8 cellular contexts compared by ENCODE assay signal in the genomic region with DNA sequence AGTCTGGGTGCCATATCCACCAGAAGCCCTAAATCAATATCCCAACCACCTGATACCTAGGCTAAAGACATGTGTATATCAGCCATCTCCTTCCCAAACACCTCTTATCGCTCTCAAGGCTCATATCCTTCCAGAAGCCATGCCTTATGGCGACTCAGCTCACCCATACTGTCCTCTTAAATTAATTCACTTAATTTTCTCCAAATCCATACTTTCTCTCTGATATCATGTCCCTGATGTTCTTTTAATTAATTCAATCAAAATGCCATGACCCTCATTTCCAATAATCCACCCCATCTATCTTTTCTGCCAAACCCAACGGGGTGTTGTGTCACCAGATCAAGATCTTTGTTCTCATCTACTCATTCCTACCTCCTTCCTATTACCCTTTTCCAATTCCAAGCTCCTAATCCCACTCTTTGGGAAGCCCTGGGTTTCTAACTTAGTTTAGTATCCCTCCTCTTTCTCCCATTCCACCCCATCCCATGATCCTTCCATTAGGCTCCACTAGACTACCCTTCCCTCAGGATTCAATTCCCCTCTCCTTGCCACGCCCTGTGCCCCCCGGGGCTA. TPM values are rescaled to one million over a fixed set of nuclear protein-coding genes. Genes with fewer than 3 reads are reported as not detected.
DNase-seq lines count a peak whose midpoint lies in the region; ATAC-seq and TF ChIP-seq lines count a peak whose summit lies in the region.

No MANE protein-coding gene starts in this region.

- H4K91ac ChIP-seq in trophoblast cell (ENCODE audit: low read depth, low read length): peak overlapping the region; percentile 46

- H3K4ac ChIP-seq in trophoblast cell (ENCODE audit: low read depth, low read length): peak overlapping the region; percentile 91

- ATAC-seq in RWPE2 (ENCODE audit: low read depth): no peak; the same call in 2 of the 3 replicates
- ATAC-seq in HG02973 (IDR thresholded peaks at IDR 0.05; ENCODE audit: unreplicated experiment): no peak
- no peak for ATAC-seq in HG03571 (IDR thresholded peaks at IDR 0.05; ENCODE audit: unreplicated experiment)
- no peak for ATAC-seq in HG03460 (IDR thresholded peaks at IDR 0.05; ENCODE audit: unreplicated experiment)

- H3K9me2 ChIP-seq in DOHH2 (replicated peaks; ENCODE audit: control insufficient read depth, low read length): no peaks in the 10 kb centered on the region

- peak overlapping the region; percentile 19 for H2BK120ac ChIP-seq in trophoblast cell (ENCODE audit: insufficient read depth, low read length, poor library complexity)

- peaks cover 2% of the 10 kb centered on the region for H3K79me1 ChIP-seq in trophoblast cell (ENCODE audit: low read length)

- intact Hi-C loops in esophagus muscularis mucosa (cut with DNase I): loop anchor here (5.0 kb wide), 1 partner anchor 52 kb away; the partner anchor contains the start of gene ATP5MC2

- H4K12ac ChIP-seq in trophoblast cell (ENCODE audit: low read depth, low read length): peak overlapping the region; percentile 83

- H3F3A ChIP-seq in DOHH2 (ENCODE audit: control insufficient read depth, insufficient read depth): peaks cover 10% of the 10 kb centered on the region

- H3K4me1 ChIP-seq in DOHH2 (ENCODE audit: control insufficient read depth, low read length) (peaks cover 39% of the 10 kb centered on the region), RWPE2 (ENCODE audit: insufficient read depth, poor library complexity, severe bottlenecking) (peaks cover 13% of the 10 kb centered on the region), esophagus muscularis mucosa (peaks cover 36 to 59% (median 54%) of the 10 kb centered on the region in 4 donors), trophoblast cell (ENCODE audit: control insufficient read depth in 1 of 2, insufficient read depth in 2 of 2, low read length in 2 of 2) (peaks cover 2 to 8% of the 10 kb centered on the region in 2 experiments)

- H3K79me2 ChIP-seq in DOHH2 (ENCODE audit: control insufficient read depth, low read length) (peaks cover 50% of the 10 kb centered on the region), trophoblast cell (ENCODE audit: control insufficient read depth, insufficient read depth, low read length, poor library complexity) (peaks cover 5% of the 10 kb centered on the region)

- peak overlapping the region; percentile 95 for H3K4me3 ChIP-seq in DOHH2 (ENCODE audit: low read length)
- peak overlapping the region; percentile 63 for H3K4me3 ChIP-seq in RWPE2 (ENCODE audit: severe bottlenecking)
- peak overlapping the region; percentile 61 to 91 (median 68) for H3K4me3 ChIP-seq in esophagus muscularis mucosa
- H3K4me3 ChIP-seq in trophoblast cell (ENCODE audit: low read depth, low read length): peak overlapping the region; percentile 69

- H3K4me2 ChIP-seq in DOHH2 (ENCODE audit: low read length) (peak overlapping the region; percentile 75), trophoblast cell (ENCODE audit: low read length) (peak overlapping the region; percentile 62)

- peak overlapping the region; percentile 73 for H2AK5ac ChIP-seq in trophoblast cell (ENCODE audit: low read length)

- TF ChIP-seq EP300 in esophagus muscularis mucosa (IDR thresholded peaks at IDR 0.05): no peak

- H2BK5ac ChIP-seq in trophoblast cell (ENCODE audit: low read depth, low read length, poor library complexity): no peak overlapping the region

- no peak overlapping the region for H2BK12ac ChIP-seq in trophoblast cell (ENCODE audit: low read length)

- no peaks in the 10 kb centered on the region for H3K9me3 ChIP-seq in DOHH2 (ENCODE audit: control insufficient read depth, insufficient read depth, low read length)
- no peaks in the 10 kb centered on the region for H3K9me3 ChIP-seq in RWPE2 (ENCODE audit: severe bottlenecking)
- no peaks in the 10 kb centered on the region for H3K9me3 ChIP-seq in esophagus muscularis mucosa
- H3K9me3 ChIP-seq in trophoblast cell (ENCODE audit: insufficient read depth, low read depth, low read length): no peaks in the 10 kb centered on the region

- no peak for TF ChIP-seq POLR2A in esophagus muscularis mucosa (IDR thresholded peaks at IDR 0.05; ENCODE audit: low read depth)

- H3K36me3 ChIP-seq in DOHH2 (ENCODE audit: control insufficient read depth, low read length) (no peaks in the 10 kb centered on the region; the same call in 1 of the 2 replicates), RWPE2 (ENCODE audit: low read depth) (no peaks in the 10 kb centered on the region; the same call in 1 of the 2 replicates), esophagus muscularis mucosa (no peaks in the 10 kb centered on the region), trophoblast cell (ENCODE audit: control insufficient read depth in 1 of 2, insufficient read depth in 2 of 2, low read length in 2 of 2) (no peaks in the 10 kb centered on the region)

- DNase-seq in RWPE2 (ENCODE audit: low spot score) (no peak), esophagus muscularis mucosa (ENCODE audit: extremely low spot score) (no peak), trophoblast cell (no peak), NCI-H1436 treated with DMSO at 0.1 percent for 48 hours (lab: John Stamatoyannopoulos, UW) (no peak)

- peak overlapping the region; percentile 42 for H4K8ac ChIP-seq in trophoblast cell (ENCODE audit: low read depth, low read length)

- WGBS in esophagus muscularis mucosa: 12% methylated on average over 5 of the region's 5 CpGs
- no CpG with 5 or more reads among the region's 5 CpGs for WGBS in trophoblast cell (ENCODE audit: extremely low coverage, insufficient coverage, insufficient read length)

- no peaks in the 10 kb centered on the region for H4K20me1 ChIP-seq in DOHH2 (ENCODE audit: control insufficient read depth, insufficient read depth, low read depth, low read length)

- H3K27ac ChIP-seq in DOHH2 (ENCODE audit: low read depth, low read length): peak overlapping the region; percentile 34
- peak overlapping the region; percentile 43 for H3K27ac ChIP-seq in RWPE2 (ENCODE audit: poor library complexity, severe bottlenecking)
- H3K27ac ChIP-seq in esophagus muscularis mucosa (replicated peaks in 1 of 4): peak overlapping the region; percentile 86 to 92 (median 92)
- H3K27ac ChIP-seq in trophoblast cell (ENCODE audit: low read depth, low read length): no peak overlapping the region

- H3K14ac ChIP-seq in trophoblast cell (ENCODE audit: low read length): peak overlapping the region; percentile 73

- H3K27me3 ChIP-seq in DOHH2 (ENCODE audit: control insufficient read depth, low read length): no peaks in the 10 kb centered on the region
- no peaks in the 10 kb centered on the region for H3K27me3 ChIP-seq in RWPE2 (ENCODE audit: insufficient read depth, poor library complexity, severe bottlenecking)
- H3K27me3 ChIP-seq in esophagus muscularis mucosa: no peaks in the 10 kb centered on the region
- no peaks in the 10 kb centered on the region for H3K27me3 ChIP-seq in trophoblast cell (ENCODE audit: insufficient read depth, low read length)

- no peak overlapping the region for H3K18ac ChIP-seq in trophoblast cell (ENCODE audit: low read length)

- H2AFZ ChIP-seq in trophoblast cell (ENCODE audit: insufficient read depth, low read length, poor library complexity): no peak overlapping the region

- TF ChIP-seq CTCF in DOHH2 (IDR thresholded peaks at IDR 0.05; ENCODE audit: low read depth, low read length, poor library complexity, severe bottlenecking) (no peak), RWPE2 (IDR thresholded peaks at IDR 0.05; ENCODE audit: poor library complexity, severe bottlenecking) (no peak), esophagus muscularis mucosa (IDR thresholded peaks at IDR 0.05) (no peak)

- no peak overlapping the region for H3K23ac ChIP-seq in trophoblast cell (ENCODE audit: low read length)

- peak overlapping the region; percentile 49 for H3K9ac ChIP-seq in trophoblast cell (ENCODE audit: low read length)

RNA-seq across cellular contexts. Expression of gene ATF7, which starts 0.7 kb away (rescaled TPM):
- 10 to 100 TPM; 23.5 to 43.6 (median 37.1) TPM for total RNA-seq in esophagus muscularis mucosa
- 15.4 and 15.8 TPM in 2 replicates for polyA plus RNA-seq in trophoblast cell (2013)

RNA-seq across cellular contexts. Expression of gene ATP5MC2, which starts 50.4 kb away (rescaled TPM):
- total RNA-seq in esophagus muscularis mucosa: 100 to 1,000 TPM; 204 to 266 (median 235) TPM
- 232 and 239 TPM in 2 replicates for polyA plus RNA-seq in trophoblast cell (2013)
